27 cellular contexts compared by ENCODE assay signal in genomic region chr10:24257588-24257987, GRCh38. TPM values are rescaled to one million over a fixed set of nuclear protein-coding genes. Genes with fewer than 3 reads are reported as not detected.
"Had no signal": no experiment of that assay in that cellular context is flagged by ENCODE, and none has a peak within 500 bp of the region (broad histone marks: within the 10 kb centered on the region; RNA-seq: fewer than 3 reads in every experiment).

No MANE protein-coding gene starts in this region.

- DNase-seq: activated CD4-positive, alpha-beta T cell treated with anti-CD3 and anti-CD28 coated beads for 4 hours; activated CD4-positive, alpha-beta T cell treated with anti-CD3 and anti-CD28 coated beads, Interleukin-2, amount 50 U/mL, for 4 hours; activated effector memory CD4-positive, alpha-beta T cell treated with Interleukin-2 at 50 U/mL for 16 hours; activated naive CD4-positive, alpha-beta T cell treated with Interleukin-2 at 50 U/mL for 16 hours; anterior cingulate cortex; cerebellar nuclear complex; colonic mucosa; effector CD8-positive, alpha-beta T cell; hypothalamus; immature natural killer cell; lower lobe of right lung; mesendoderm; mucosa of descending colon; posterior cingulate gyrus; small intestine; stimulated activated CD4-positive, alpha-beta T cell treated with anti-CD3 and anti-CD28 coated beads, Interleukin-15, amount 100 ng/mL, for 24 hours; stimulated activated CD4-positive, alpha-beta T cell treated with anti-CD3 and anti-CD28 coated beads, Interleukin-2, amount 100 ng/mL, for 24 hours; stimulated activated naive CD4-positive, alpha-beta T cell treated with Interleukin-2 at 50 U/mL for 16 hours; testis; upper lobe of right lung had no signal

- H3K36me3 ChIP-seq: colonic mucosa, gastroesophageal sphincter, lower lobe of right lung, upper lobe of right lung had no signal

- FAIRE-seq: endometrium, small intestine, TTC549 had no signal

- H3K27ac ChIP-seq: colonic mucosa, gastroesophageal sphincter, lower lobe of right lung, upper lobe of right lung, VCaP had no signal

- ATAC-seq: gastroesophageal sphincter; lower lobe of right lung; mucosa of descending colon; natural killer cell treated with Interleukin-12 subunit alpha and Interleukin-12 subunit beta and Interleukin-15 and Interleukin-18, amount 100 ng/mL, for 72 hours; sciatic nerve; upper lobe of right lung had no signal

- H3K4me3 Mint-ChIP-seq: activated naive CD8-positive, alpha-beta T cell; immature natural killer cell; natural killer cell treated with Interleukin-12 subunit alpha and Interleukin-12 subunit beta and Interleukin-15 and Interleukin-18, amount 100 ng/mL, for 72 hours had no signal

- H3K27ac Mint-ChIP-seq: activated naive CD8-positive, alpha-beta T cell; immature natural killer cell; natural killer cell treated with Interleukin-12 subunit alpha and Interleukin-12 subunit beta and Interleukin-15 and Interleukin-18, amount 100 ng/mL, for 72 hours had no signal

- H3K36me3 Mint-ChIP-seq: activated naive CD8-positive, alpha-beta T cell; immature natural killer cell; natural killer cell treated with Interleukin-12 subunit alpha and Interleukin-12 subunit beta and Interleukin-15 and Interleukin-18, amount 100 ng/mL, for 72 hours had no signal

- H3K27me3 Mint-ChIP-seq: activated naive CD8-positive, alpha-beta T cell; natural killer cell treated with Interleukin-12 subunit alpha and Interleukin-12 subunit beta and Interleukin-15 and Interleukin-18, amount 100 ng/mL, for 72 hours had no signal

- H3K4me3 ChIP-seq: colonic mucosa, gastroesophageal sphincter, lower lobe of right lung, mucosa of descending colon, testis, upper lobe of right lung had no signal

- H3K4me1 ChIP-seq: colonic mucosa, lower lobe of right lung had no signal

- H3K4me1 Mint-ChIP-seq: immature natural killer cell had no signal

- H3K9me3 ChIP-seq: colonic mucosa, gastroesophageal sphincter, lower lobe of right lung, mucosa of descending colon, testis, upper lobe of right lung had no signal

- H3K27me3 ChIP-seq: colonic mucosa, gastroesophageal sphincter, testis, upper lobe of right lung had no signal

RNA-seq across cellular contexts. Expression of gene KIAA1217, which starts 48.6 kb away (rescaled TPM):
- polyA plus RNA-seq: immature natural killer cell had no signal
